Comparison of ENCODE assay signal across 10 cellular contexts in the genomic region with DNA sequence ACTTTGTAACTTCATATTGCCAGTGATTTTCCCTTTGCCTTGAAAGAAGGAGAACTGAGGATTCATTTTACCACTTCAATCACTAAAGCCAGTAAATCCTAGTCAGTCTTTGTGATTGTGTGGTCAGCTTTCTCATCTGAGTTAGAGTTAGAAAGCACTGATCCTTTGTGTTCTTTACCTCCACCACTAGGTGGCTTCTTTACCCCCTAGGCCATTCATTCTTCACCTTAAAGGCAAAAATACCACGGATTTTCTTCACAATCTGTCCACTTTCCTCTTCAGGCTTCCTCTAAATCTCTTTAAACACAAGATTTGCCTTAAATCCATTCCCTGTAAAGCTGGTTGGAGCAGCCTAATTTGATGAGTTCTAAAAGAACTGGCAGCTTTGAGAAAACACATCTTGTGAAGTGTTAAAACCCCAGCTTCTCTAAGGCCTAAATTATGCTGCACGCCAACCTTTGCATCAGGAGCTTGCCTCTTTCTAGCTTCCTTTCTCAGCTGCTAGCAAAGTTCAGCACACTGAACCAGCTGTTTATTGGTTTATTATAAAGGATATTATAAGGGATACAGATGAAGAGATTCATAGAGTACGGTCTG. TPM values are rescaled to one million over a fixed set of nuclear protein-coding genes. Genes with fewer than 3 reads are reported as not detected.
A peak's percentile ranks its signal among the peaks of the same experiment; 100 is the strongest.
DNase-seq lines count a peak whose midpoint lies in the region; ATAC-seq and TF ChIP-seq lines count a peak whose summit lies in the region.
"Had no signal": no experiment of that assay in that cellular context is flagged by ENCODE, and none has a peak within 500 bp of the region (broad histone marks: within the 10 kb centered on the region; RNA-seq: fewer than 3 reads in every experiment).

No MANE protein-coding gene starts in this region.

- no peaks in the 10 kb centered on the region for H3K27me3 ChIP-seq in CD8-positive, alpha-beta T cell (ENCODE audit: insufficient read depth, low read length)
- no peaks in the 10 kb centered on the region for H3K27me3 ChIP-seq in RWPE2 (ENCODE audit: insufficient read depth, poor library complexity, severe bottlenecking)
- no peaks in the 10 kb centered on the region for H3K27me3 ChIP-seq in tibial artery
- H3K27me3 ChIP-seq: SJSA1 had no signal

- H3K9me3 ChIP-seq in CD8-positive, alpha-beta T cell (ENCODE audit: low read length): no peaks in the 10 kb centered on the region
- H3K9me3 ChIP-seq in RWPE2 (ENCODE audit: severe bottlenecking): no peaks in the 10 kb centered on the region
- no peaks in the 10 kb centered on the region for H3K9me3 ChIP-seq in tibial artery
- H3K9me3 ChIP-seq: SJSA1 had no signal

- intact Hi-C loops in CD8-positive, alpha-beta T cell (cut with DNase I, micrococcal nuclease): loop anchor here in 1 of 2 experiments (5.0 kb wide), 1 partner anchor 276 kb away; no protein-coding TSS in a partner anchor
- intact Hi-C loops in tibial artery (cut with DNase I; ENCODE audit: low total_unique reads): no loop called here

- POLR2A ChIA-PET in CD8-positive, alpha-beta T cell (lab: Charles Lee): no interaction called here

- H3K4me1 ChIP-seq in CD8-positive, alpha-beta T cell (ENCODE audit: insufficient read depth, low read length): no peaks in the 10 kb centered on the region
- peaks cover 8% of the 10 kb centered on the region for H3K4me1 ChIP-seq in RWPE2 (ENCODE audit: insufficient read depth, poor library complexity, severe bottlenecking)
- no peaks in the 10 kb centered on the region for H3K4me1 ChIP-seq in tibial artery

- no peaks in the 10 kb centered on the region for H3K27me3 Mint-ChIP-seq in CD8-positive, alpha-beta T cell (ENCODE audit: low read depth)
- no peaks in the 10 kb centered on the region for H3K27me3 Mint-ChIP-seq in T-helper 2 cell treated with Interferon-gamma antibody and Interleukin-4, amounts not matched to agents 5 μg/mL and 100 μg/mL, for 36 hours (ENCODE audit: low read depth)
- H3K27me3 Mint-ChIP-seq: memory B cell had no signal

- ATAC-seq in CD8-positive, alpha-beta T cell: peak; percentile 44
- ATAC-seq in RWPE2 (ENCODE audit: low read depth) (peak; percentile 58; the same call in 2 of the 3 replicates), HG03135 (IDR thresholded peaks at IDR 0.05; ENCODE audit: unreplicated experiment) (no peak)

- no peak overlapping the region for H3K27ac ChIP-seq in CD8-positive, alpha-beta T cell (ENCODE audit: low read depth, low read length)
- no peak overlapping the region for H3K27ac ChIP-seq in RWPE2 (ENCODE audit: poor library complexity, severe bottlenecking)
- H3K27ac ChIP-seq in tibial artery: no peak overlapping the region
- H3K27ac ChIP-seq: SJSA1 had no signal

- peaks cover 67% of the 10 kb centered on the region for H3K36me3 Mint-ChIP-seq in CD8-positive, alpha-beta T cell
- H3K36me3 Mint-ChIP-seq in T-helper 2 cell treated with Interferon-gamma antibody and Interleukin-4, amounts not matched to agents 5 μg/mL and 100 μg/mL, for 36 hours (ENCODE audit: low read depth): peaks cover 30% of the 10 kb centered on the region

- CTCF ChIA-PET in CD8-positive, alpha-beta T cell (lab: Charles Lee): interaction anchor here (0.6 to 3.1 kb wide), 15 partner anchors 8 to 282 kb away, joined by 3 to 11 read pairs (median 3); no protein-coding TSS in a partner anchor

- no peak overlapping the region for H3K4me3 ChIP-seq in CD8-positive, alpha-beta T cell (ENCODE audit: low read depth, low read length)
- H3K4me3 ChIP-seq in RWPE2 (ENCODE audit: severe bottlenecking): no peak overlapping the region
- H3K4me3 ChIP-seq in tibial artery: no peak overlapping the region
- H3K4me3 ChIP-seq: SJSA1 had no signal

- DNase-seq in CD8-positive, alpha-beta T cell: no peak
- DNase-seq in GM19240 (ENCODE audit: insufficient read length, low spot score) (peak; percentile 7), RWPE2 (ENCODE audit: low spot score) (no peak), germinal center (ENCODE audit: low spot score) (peak; percentile 52), tibial artery (no peak)
- DNase-seq in T-helper 2 cell treated with Interferon-gamma antibody and Interleukin-4, amounts not matched to agents 5 μg/mL and 100 μg/mL, for 36 hours (ENCODE audit: low spot score): no peak
- DNase-seq in activated effector memory CD4-positive, alpha-beta T cell treated with anti-CD3 and anti-CD28 coated beads, Interleukin-2, amount 50 U/mL, for 16 hours: no peak

- H3K4me1 Mint-ChIP-seq in CD8-positive, alpha-beta T cell (ENCODE audit: low read depth): peaks cover 2% of the 10 kb centered on the region
- no peaks in the 10 kb centered on the region for H3K4me1 Mint-ChIP-seq in T-helper 2 cell treated with Interferon-gamma antibody and Interleukin-4, amounts not matched to agents 5 μg/mL and 100 μg/mL, for 36 hours (ENCODE audit: low read depth)
- H3K4me1 Mint-ChIP-seq: memory B cell had no signal

- no peak overlapping the region for H3K4me3 Mint-ChIP-seq in CD8-positive, alpha-beta T cell
- H3K4me3 Mint-ChIP-seq in T-helper 2 cell treated with Interferon-gamma antibody and Interleukin-4, amounts not matched to agents 5 μg/mL and 100 μg/mL, for 36 hours: no peak overlapping the region
- H3K4me3 Mint-ChIP-seq: memory B cell had no signal

- H3K9me3 Mint-ChIP-seq in CD8-positive, alpha-beta T cell: no peaks in the 10 kb centered on the region
- H3K9me3 Mint-ChIP-seq in T-helper 2 cell treated with Interferon-gamma antibody and Interleukin-4, amounts not matched to agents 5 μg/mL and 100 μg/mL, for 36 hours: no peaks in the 10 kb centered on the region
- H3K9me3 Mint-ChIP-seq: memory B cell had no signal

- H3K36me3 ChIP-seq in CD8-positive, alpha-beta T cell (ENCODE audit: insufficient read depth, low read length): peaks cover 11% of the 10 kb centered on the region
- peaks cover 81% of the 10 kb centered on the region for H3K36me3 ChIP-seq in RWPE2 (ENCODE audit: low read depth)
- H3K36me3 ChIP-seq in tibial artery: peaks cover 38 to 94% (median 43%) of the 10 kb centered on the region in 3 donors

- TF ChIP-seq CTCF in CD8-positive, alpha-beta T cell (IDR thresholded peaks at IDR 0.05): peak; percentile 51
- peak; percentile 84 for TF ChIP-seq CTCF in RWPE2 (IDR thresholded peaks at IDR 0.05; ENCODE audit: poor library complexity, severe bottlenecking)
- TF ChIP-seq CTCF in tibial artery (IDR thresholded peaks at IDR 0.05): peak; percentile 26 to 35

- H3K27ac Mint-ChIP-seq in CD8-positive, alpha-beta T cell: no peak overlapping the region
- H3K27ac Mint-ChIP-seq in T-helper 2 cell treated with Interferon-gamma antibody and Interleukin-4, amounts not matched to agents 5 μg/mL and 100 μg/mL, for 36 hours: no peak overlapping the region
- H3K27ac Mint-ChIP-seq: memory B cell had no signal

RNA-seq across cellular contexts. Expression of gene BDP1, which starts 20.4 kb away (rescaled TPM):
- total RNA-seq in CD8-positive, alpha-beta T cell: 10 to 100 TPM; 29.6 to 33.2 TPM

Comparison
In these comparisons a context has a peak if more than half of its experiments do, and no peak if none do; other contexts are left out.
1. DNase-seq: peak in GM19240 (single experiment) and germinal center (single experiment); none in CD8-positive, alpha-beta T cell (0 of 7), RWPE2 (single experiment), tibial artery (0 of 2), T-helper 2 cell treated with Interferon-gamma antibody and Interleukin-4, amounts not matched to agents 5 μg/mL and 100 μg/mL, for 36 hours (single experiment) and activated effector memory CD4-positive, alpha-beta T cell treated with anti-CD3 and anti-CD28 coated beads, Interleukin-2, amount 50 U/mL, for 16 hours (single experiment).
2. CTCF ChIP-seq: peak in every context shown above with its lines; median percentile 84 in RWPE2; 51 in CD8-positive, alpha-beta T cell; 30 in tibial artery.